In the genomic region with DNA sequence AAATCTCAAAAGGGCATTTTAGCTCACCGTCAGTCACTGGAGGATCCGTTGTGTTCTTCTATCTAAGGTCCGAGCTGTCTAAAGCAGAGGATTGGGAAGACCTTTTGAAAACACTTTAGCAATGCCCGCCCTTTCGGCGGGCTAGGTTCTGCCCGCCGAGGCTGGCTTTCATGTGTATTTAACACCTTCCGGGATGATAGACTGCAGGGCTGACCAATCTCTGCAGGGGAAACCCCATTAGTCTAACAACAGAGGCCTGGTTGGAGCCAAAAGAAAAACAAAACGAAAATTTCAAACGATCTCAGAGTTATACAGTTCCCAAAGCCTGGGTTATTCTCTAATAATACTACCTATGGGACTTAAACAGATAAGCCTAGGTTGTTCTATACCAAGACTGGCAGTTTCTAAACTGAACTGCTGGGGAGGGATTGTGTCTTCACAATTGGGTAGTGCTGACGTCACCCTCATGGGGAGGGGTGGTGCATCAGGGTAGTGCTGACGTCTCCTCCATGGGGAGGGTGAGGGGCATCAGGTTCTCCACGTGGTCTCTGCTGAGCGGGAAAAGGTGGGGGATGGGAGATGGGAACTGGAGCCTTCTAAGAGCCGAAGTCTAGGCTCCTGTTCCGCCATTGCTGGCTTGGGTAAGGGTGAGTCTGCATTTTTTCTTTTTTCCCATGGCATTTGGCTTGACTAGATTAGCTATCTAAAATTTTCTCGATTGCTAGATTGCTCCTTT, we compare ENCODE assay signal across 1 cellular context.
TF ChIP-seq lines count a peak whose summit lies in the region.

No MANE protein-coding gene starts in this region.

TF ChIP-seq in GM12878, 131 proteins besides CTCF, POLR2A, EP300 and RAD21:
- TF ChIP-seq, protein P1, sequence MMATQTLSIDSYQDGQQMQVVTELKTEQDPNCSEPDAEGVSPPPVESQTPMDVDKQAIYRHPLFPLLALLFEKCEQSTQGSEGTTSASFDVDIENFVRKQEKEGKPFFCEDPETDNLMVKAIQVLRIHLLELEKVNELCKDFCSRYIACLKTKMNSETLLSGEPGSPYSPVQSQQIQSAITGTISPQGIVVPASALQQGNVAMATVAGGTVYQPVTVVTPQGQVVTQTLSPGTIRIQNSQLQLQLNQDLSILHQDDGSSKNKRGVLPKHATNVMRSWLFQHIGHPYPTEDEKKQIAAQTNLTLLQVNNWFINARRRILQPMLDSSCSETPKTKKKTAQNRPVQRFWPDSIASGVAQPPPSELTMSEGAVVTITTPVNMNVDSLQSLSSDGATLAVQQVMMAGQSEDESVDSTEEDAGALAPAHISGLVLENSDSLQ (IDR thresholded peaks at IDR 0.05), result 0 out of 2 replicates have a peak, but pooled peaks have one; percentile 9
- TF ChIP-seq, protein P2, sequence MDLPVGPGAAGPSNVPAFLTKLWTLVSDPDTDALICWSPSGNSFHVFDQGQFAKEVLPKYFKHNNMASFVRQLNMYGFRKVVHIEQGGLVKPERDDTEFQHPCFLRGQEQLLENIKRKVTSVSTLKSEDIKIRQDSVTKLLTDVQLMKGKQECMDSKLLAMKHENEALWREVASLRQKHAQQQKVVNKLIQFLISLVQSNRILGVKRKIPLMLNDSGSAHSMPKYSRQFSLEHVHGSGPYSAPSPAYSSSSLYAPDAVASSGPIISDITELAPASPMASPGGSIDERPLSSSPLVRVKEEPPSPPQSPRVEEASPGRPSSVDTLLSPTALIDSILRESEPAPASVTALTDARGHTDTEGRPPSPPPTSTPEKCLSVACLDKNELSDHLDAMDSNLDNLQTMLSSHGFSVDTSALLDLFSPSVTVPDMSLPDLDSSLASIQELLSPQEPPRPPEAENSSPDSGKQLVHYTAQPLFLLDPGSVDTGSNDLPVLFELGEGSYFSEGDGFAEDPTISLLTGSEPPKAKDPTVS (IDR thresholded peaks at IDR 0.05; ENCODE audit: low read depth, low read length), result no peak
